ENCODE assay signal across 1 cellular context in the genomic region with DNA sequence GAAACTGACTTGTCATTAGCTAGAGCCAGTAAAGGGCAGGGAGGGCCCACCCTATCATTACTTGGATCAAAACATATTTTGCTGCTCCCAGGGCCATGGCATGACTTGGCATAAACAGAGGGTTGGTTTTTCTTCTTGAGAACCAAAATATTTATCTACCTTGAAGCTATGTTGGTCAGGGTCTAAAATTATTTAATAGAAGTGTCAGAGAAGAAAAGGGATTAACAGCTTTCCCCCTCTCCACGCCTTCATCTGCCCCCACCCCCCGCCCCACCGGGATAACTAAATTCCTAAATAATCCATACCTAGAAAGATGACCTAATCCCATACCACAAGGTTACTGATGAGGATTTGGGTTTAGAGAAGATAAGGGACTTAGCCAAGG.
TF ChIP-seq lines count a peak whose summit lies in the region.

No MANE protein-coding gene starts in this region.

TF ChIP-seq in HCT116, 20 proteins besides CTCF, POLR2A, EP300 and RAD21 (continued from another document):
- TF ChIP-seq EGR1 (IDR thresholded peaks at IDR 0.05; ENCODE audit: low read depth) = no peak
- no peak for TF ChIP-seq CBX3 (IDR thresholded peaks at IDR 0.05; ENCODE audit: low read depth)
- TF ChIP-seq, protein P1, sequence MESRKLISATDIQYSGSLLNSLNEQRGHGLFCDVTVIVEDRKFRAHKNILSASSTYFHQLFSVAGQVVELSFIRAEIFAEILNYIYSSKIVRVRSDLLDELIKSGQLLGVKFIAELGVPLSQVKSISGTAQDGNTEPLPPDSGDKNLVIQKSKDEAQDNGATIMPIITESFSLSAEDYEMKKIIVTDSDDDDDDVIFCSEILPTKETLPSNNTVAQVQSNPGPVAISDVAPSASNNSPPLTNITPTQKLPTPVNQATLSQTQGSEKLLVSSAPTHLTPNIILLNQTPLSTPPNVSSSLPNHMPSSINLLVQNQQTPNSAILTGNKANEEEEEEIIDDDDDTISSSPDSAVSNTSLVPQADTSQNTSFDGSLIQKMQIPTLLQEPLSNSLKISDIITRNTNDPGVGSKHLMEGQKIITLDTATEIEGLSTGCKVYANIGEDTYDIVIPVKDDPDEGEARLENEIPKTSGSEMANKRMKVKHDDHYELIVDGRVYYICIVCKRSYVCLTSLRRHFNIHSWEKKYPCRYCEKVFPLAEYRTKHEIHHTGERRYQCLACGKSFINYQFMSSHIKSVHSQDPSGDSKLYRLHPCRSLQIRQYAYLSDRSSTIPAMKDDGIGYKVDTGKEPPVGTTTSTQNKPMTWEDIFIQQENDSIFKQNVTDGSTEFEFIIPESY (IDR thresholded peaks at IDR 0.05; ENCODE audit: extremely low read depth, insufficient replicate concordance, low read length) = no peak
- TF ChIP-seq TCF7L2 (IDR thresholded peaks at IDR 0.05; ENCODE audit: borderline replicate concordance, extremely low read depth, insufficient read depth, insufficient read length) = no peak
- TF ChIP-seq SIN3A (IDR thresholded peaks at IDR 0.05; ENCODE audit: low read depth) = no peak
- TF ChIP-seq SP1 (IDR thresholded peaks at IDR 0.05; ENCODE audit: low read depth) = no peak
